29 cellular contexts compared by ENCODE assay signal in genomic region chr16:46745594-46745993, GRCh38. TPM values are rescaled to one million over a fixed set of nuclear protein-coding genes. Genes with fewer than 3 reads are reported as not detected.
A peak's percentile ranks its signal among the peaks of the same experiment; 100 is the strongest.
DNase-seq lines count a peak whose midpoint lies in the region; ATAC-seq and TF ChIP-seq lines count a peak whose summit lies in the region.
"Had no signal": no experiment of that assay in that cellular context is flagged by ENCODE, and none has a peak within 500 bp of the region (broad histone marks: within the 10 kb centered on the region; RNA-seq: fewer than 3 reads in every experiment).

No MANE protein-coding gene starts in this region.

- H3K4me1 Mint-ChIP-seq in osteocyte (ENCODE audit: unreplicated experiment) = peaks cover 37% of the 10 kb centered on the region

- intact Hi-C loops in heart right ventricle (cut with DNase I) = loop anchor here in 2 of 10 donors (5.0 to 10.0 kb wide), 2 partner anchors 33 to 51 kb away; no protein-coding TSS in a partner anchor
- intact Hi-C loops in Right ventricle myocardium inferior (cut with DNase I) = loop anchor here (10.0 kb wide), 1 partner anchor 51 kb away; no protein-coding TSS in a partner anchor
- intact Hi-C loops in right cardiac atrium (cut with DNase I) = no loop called here
- intact Hi-C loops in left colon (cut with DNase I, micrococcal nuclease) = loop anchor here in 1 of 2 donors (10.0 kb wide), 1 partner anchor 59 kb away; no protein-coding TSS in a partner anchor

- CTCF ChIA-PET in GM10248 (lab: Yijun Ruan, JAX) = interaction anchor here (1.4 kb wide), 1 partner anchor 53 kb away, joined by 3 read pairs; no protein-coding TSS in a partner anchor

- H3K27me3 ChIP-seq in heart right ventricle (no peaks in the 10 kb centered on the region), right cardiac atrium (ENCODE audit: control insufficient read depth, insufficient read depth) (no peaks in the 10 kb centered on the region)
- H3K27me3 ChIP-seq: breast epithelium, neutrophil, right lobe of liver had no signal

- no peaks in the 10 kb centered on the region for H3K9me3 Mint-ChIP-seq in osteocyte (ENCODE audit: unreplicated experiment)
- H3K9me3 Mint-ChIP-seq: activated naive CD8-positive, alpha-beta T cell treated with anti-CD3 and anti-CD28 coated beads for 36 hours; activated T-cell treated with anti-CD3 and anti-CD28 coated beads, Interleukin-2, amount 50 U/mL, for 24 hours; IgD-negative memory B cell; naive B cell; stimulated activated naive CD8-positive, alpha-beta T cell treated with anti-CD3 and anti-CD28 coated beads, Interleukin-15, amount 100 ng/mL, for 72 hours had no signal

- no peak overlapping the region for H3K27ac Mint-ChIP-seq in osteocyte (ENCODE audit: unreplicated experiment)
- H3K27ac Mint-ChIP-seq: activated naive CD8-positive, alpha-beta T cell treated with anti-CD3 and anti-CD28 coated beads for 36 hours; activated T-cell treated with anti-CD3 and anti-CD28 coated beads, Interleukin-2, amount 50 U/mL, for 24 hours; IgD-negative memory B cell; naive B cell; stimulated activated naive CD8-positive, alpha-beta T cell treated with anti-CD3 and anti-CD28 coated beads, Interleukin-15, amount 100 ng/mL, for 72 hours; T-helper 17 cell had no signal

- H3K9me3 ChIP-seq in heart right ventricle (no peaks in the 10 kb centered on the region), right cardiac atrium (ENCODE audit: control insufficient read depth, low read length) (no peaks in the 10 kb centered on the region)
- H3K9me3 ChIP-seq: breast epithelium, Caco-2, neutrophil, right lobe of liver had no signal

- 46 to 56% methylated on average over 8 of the region's 8 CpGs for WGBS in heart right ventricle, 2 donors
- WGBS in right cardiac atrium = 55% methylated on average over 8 of the region's 8 CpGs

- peak overlapping the region; percentile 87 to 99 (median 94) for H3K27ac ChIP-seq in heart right ventricle
- peak overlapping the region; percentile 62 for H3K27ac ChIP-seq in right cardiac atrium (ENCODE audit: low read length)
- H3K27ac ChIP-seq: breast epithelium, PC-9, right lobe of liver had no signal

- POLR2A ChIA-PET in GM10248 (lab: Yijun Ruan, JAX) = no interaction called here

- H3K36me3 ChIP-seq in heart right ventricle = no peaks in the 10 kb centered on the region
- H3K36me3 ChIP-seq: breast epithelium, neutrophil, right lobe of liver had no signal

- H3K4me3 Mint-ChIP-seq in osteocyte (ENCODE audit: unreplicated experiment) = no peak overlapping the region
- H3K4me3 Mint-ChIP-seq: activated naive CD8-positive, alpha-beta T cell treated with anti-CD3 and anti-CD28 coated beads for 36 hours; activated T-cell treated with anti-CD3 and anti-CD28 coated beads, Interleukin-2, amount 50 U/mL, for 24 hours; stimulated activated naive CD8-positive, alpha-beta T cell treated with anti-CD3 and anti-CD28 coated beads, Interleukin-15, amount 100 ng/mL, for 72 hours; T-helper 17 cell had no signal

- no peaks in the 10 kb centered on the region for H3K27me3 Mint-ChIP-seq in osteocyte (ENCODE audit: unreplicated experiment)
- H3K27me3 Mint-ChIP-seq: activated naive CD8-positive, alpha-beta T cell treated with anti-CD3 and anti-CD28 coated beads for 36 hours; activated T-cell treated with anti-CD3 and anti-CD28 coated beads, Interleukin-2, amount 50 U/mL, for 24 hours; IgD-negative memory B cell; naive B cell; stimulated activated naive CD8-positive, alpha-beta T cell treated with anti-CD3 and anti-CD28 coated beads, Interleukin-15, amount 100 ng/mL, for 72 hours had no signal

- ATAC-seq in heart right ventricle (no peak), Right ventricle myocardium inferior (no peak), right cardiac atrium (no peak), left colon (no peak)
- ATAC-seq: right lobe of liver; stimulated activated naive CD8-positive, alpha-beta T cell treated with anti-CD3 and anti-CD28 coated beads, Interleukin-15, amount 100 ng/mL, for 72 hours; T-helper 17 cell had no signal

- TF ChIP-seq CTCF in heart right ventricle (IDR thresholded peaks at IDR 0.05) = no peak
- no peak for TF ChIP-seq CTCF in osteocyte (IDR thresholded peaks at IDR 0.05)
- no peak for TF ChIP-seq CTCF in GM10248 (IDR thresholded peaks at IDR 0.05; ENCODE audit: control extremely low read depth, extremely low read depth, low read depth, missing control alignments)

- H3K4me3 ChIP-seq in heart right ventricle (peak overlapping the region; percentile 9 to 70 (median 50)), right cardiac atrium (ENCODE audit: low read length) (peak overlapping the region; percentile 43)
- H3K4me3 ChIP-seq: breast epithelium, PC-9, right lobe of liver had no signal

- DNase-seq in heart right ventricle (no peak), Right ventricle myocardium inferior (ENCODE audit: missing footprints) (no peak), NCI-H345 (lab: John Stamatoyannopoulos, UW) (peak; percentile 70), right cardiac atrium (no peak), left colon (no peak), osteocyte (ENCODE audit: extremely low spot score, unreplicated experiment) (no peak), GM10248 (ENCODE audit: extremely low spot score) (no peak)
- DNase-seq: activated gamma-delta T cell; activated naive CD8-positive, alpha-beta T cell treated with anti-CD3 and anti-CD28 coated beads for 36 hours; activated T-cell treated with anti-CD3 and anti-CD28 coated beads, Interleukin-2, amount 50 U/mL, for 24 hours; anterior cingulate cortex; C1 segment of cervical spinal cord; Caco-2; DND-41; effector CD4-positive, alpha-beta T cell; midbrain; naive B cell; NCI-H187 treated with DMSO at 0.1 percent for 48 hours; NCI-H446 treated with DMSO at 0.1 percent for 48 hours; PC-9; right lobe of liver; SHP77; stimulated activated CD4-positive, alpha-beta T cell treated with anti-CD3 and anti-CD28 coated beads, Interleukin-12 subunit alpha, Interleukin-12 subunit beta, amount 100 ng/mL, for 4 hours; stimulated activated CD4-positive, alpha-beta T cell treated with anti-CD3 and anti-CD28 coated beads, Interleukin-2, amount 100 ng/mL, for 48 hours; stimulated activated naive CD8-positive, alpha-beta T cell treated with anti-CD3 and anti-CD28 coated beads, Interleukin-15, amount 100 ng/mL, for 72 hours; T-helper 17 cell had no signal

- no peaks in the 10 kb centered on the region for H3K36me3 Mint-ChIP-seq in osteocyte (ENCODE audit: unreplicated experiment)
- H3K36me3 Mint-ChIP-seq: activated naive CD8-positive, alpha-beta T cell treated with anti-CD3 and anti-CD28 coated beads for 36 hours; IgD-negative memory B cell; naive B cell had no signal

- H3K4me1 ChIP-seq in heart right ventricle (peaks cover 0 to 57% (median 36%) of the 10 kb centered on the region in 9 donors), right cardiac atrium (ENCODE audit: control insufficient read depth, insufficient read depth, low read length) (peaks cover 2% of the 10 kb centered on the region)
- H3K4me1 ChIP-seq: breast epithelium, right lobe of liver had no signal

RNA-seq across cellular contexts. Expression of gene MYLK3, which starts 2.5 kb away (rescaled TPM):
- total RNA-seq in heart right ventricle (100 to 1,000 TPM; 220 to 458 (median 262) TPM), Right ventricle myocardium inferior (261 TPM), right cardiac atrium (100 to 1,000 TPM; 285 to 543 (median 321) TPM), left colon (under 1 TPM in 1 of 2 donors, not detected in 1; 0.11 TPM), osteocyte (0.24 and 0.42 TPM in 2 replicates)
- polyA plus RNA-seq in heart right ventricle (10 to 100 TPM; 63.5 to 69.5 TPM), right cardiac atrium (143 TPM)
- total RNA-seq: T-helper 17 cell had no signal
- polyA plus RNA-seq: IgD-negative memory B cell had no signal

RNA-seq across cellular contexts. Expression of gene ORC6, which starts 56.1 kb away (rescaled TPM):
- 1 to 10 TPM in 8 of 10 donors, under 1 TPM in 2; 0.56 to 2.7 (median 1.9) TPM for total RNA-seq in heart right ventricle
- 1 to 10 TPM; 2.5 TPM for polyA plus RNA-seq in heart right ventricle
- 2.5 TPM for total RNA-seq in Right ventricle myocardium inferior
- 1 to 10 TPM; 2.5 to 7.2 (median 4.6) TPM for total RNA-seq in right cardiac atrium
- polyA plus RNA-seq in right cardiac atrium = 3.1 TPM
- 1 to 10 TPM; 3.0 to 8.6 TPM for total RNA-seq in left colon
- 8.5 and 8.8 TPM in 2 replicates for total RNA-seq in osteocyte

RNA-seq across cellular contexts. Expression of gene VPS35, which starts 56.6 kb away (rescaled TPM):
- total RNA-seq in heart right ventricle = 100 to 1,000 TPM in 1 of 10 donors, 10 to 100 TPM in 9; 73.9 to 106 (median 91.3) TPM
- polyA plus RNA-seq in heart right ventricle = 10 to 100 TPM; 12.7 to 36.7 TPM
- total RNA-seq in Right ventricle myocardium inferior = 86.9 TPM
- total RNA-seq in right cardiac atrium = 10 to 100 TPM; 77.5 to 94.2 (median 84.9) TPM
- 26.7 TPM for polyA plus RNA-seq in right cardiac atrium
- total RNA-seq in left colon = 100 to 1,000 TPM in 1 of 2 donors, 10 to 100 TPM in 1; 82.1 to 108 TPM
- total RNA-seq in osteocyte = 103 and 109 TPM in 2 replicates

Comparison
In these comparisons a context has a peak if more than half of its experiments do, and no peak if none do; other contexts are left out.
1. RNA of gene MYLK3, which starts 2.5 kb away (total RNA-seq): 285 to 543 TPM in right cardiac atrium, 220 to 458 TPM in heart right ventricle and 261 TPM in Right ventricle myocardium inferior (single experiment); 0.24 to 0.42 TPM in osteocyte and 0.11 TPM in left colon; every median in the first group is over 100 times any median in the second.